Comparison of ENCODE assay signal across 1 cellular context in the genomic region with DNA sequence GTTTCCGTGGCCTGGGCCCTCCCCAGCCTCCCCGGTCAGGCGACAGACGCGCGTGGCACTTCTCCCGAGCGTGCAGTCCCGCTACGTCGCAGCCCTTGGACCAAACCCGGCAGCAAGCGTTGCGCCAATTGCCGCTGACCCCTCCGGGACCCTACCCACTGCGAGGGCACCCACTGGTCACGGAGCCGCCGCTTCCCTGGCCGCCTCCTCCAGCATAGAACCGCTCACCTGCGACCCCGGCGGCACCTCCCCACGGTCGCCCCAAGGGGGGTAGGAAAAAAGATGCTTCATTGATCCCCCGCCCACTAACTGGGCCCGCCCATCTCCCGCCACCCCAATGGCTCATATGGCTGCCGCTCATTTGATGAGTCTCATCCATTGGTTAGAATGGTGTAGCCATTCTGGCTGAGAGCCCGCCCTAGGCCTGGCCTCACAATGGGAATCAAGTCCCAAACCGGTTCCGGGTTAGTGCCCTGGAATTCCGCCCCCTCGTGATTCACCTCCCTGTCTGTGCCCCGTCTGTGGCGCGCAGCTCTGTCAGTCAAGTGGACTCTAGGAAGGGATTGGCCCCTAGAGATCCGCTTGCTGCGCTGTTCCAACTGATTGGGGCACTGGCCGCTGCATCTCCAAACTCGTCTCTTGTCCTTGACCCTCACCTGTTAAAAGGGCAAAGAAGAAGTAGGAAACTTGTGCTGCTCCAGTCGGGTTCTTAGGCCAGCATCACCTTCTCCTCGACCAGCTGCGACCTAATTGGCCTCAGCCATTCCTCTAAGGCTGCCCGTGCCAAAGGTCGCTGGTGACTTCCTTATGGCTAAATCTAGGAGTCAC.
A peak's percentile ranks its signal among the peaks of the same experiment; 100 is the strongest.
TF ChIP-seq lines count a peak whose summit lies in the region.

TSS of gene MSANTD4 (minus strand) at position 274 of the 828 bp plus-strand sequence. CDS start 11,323 bp downstream, outside the sequence.

TF ChIP-seq in K562, 482 proteins besides CTCF, POLR2A, EP300 and RAD21 (continued from another document and continues in another):
- TF ChIP-seq PBX2 (CRISPR knock-in tag; IDR thresholded peaks at IDR 0.05; ENCODE audit: low read depth) (peak; percentile 90), PBX2 (tag; conservative IDR thresholded peaks at IDR 0.05; ENCODE audit: low read depth) (peak; percentile 100), TAL1 (IDR thresholded peaks at IDR 0.05) (no peak), L3MBTL2 (IDR thresholded peaks at IDR 0.05) (0 out of 2 replicates have a peak, but pooled peaks have one; percentile 18), ZEB2 (IDR thresholded peaks at IDR 0.05) (peak; percentile 80), RBBP5 (IDR thresholded peaks at IDR 0.05; ENCODE audit: borderline replicate concordance, insufficient read depth, low read length, poor library complexity, severe bottlenecking) (peak; percentile 84), KDM5B (IDR thresholded peaks at IDR 0.05; ENCODE audit: insufficient replicate concordance, low read depth, low read length) (peak; percentile 65), CREBBP (IDR thresholded peaks at IDR 0.05; ENCODE audit: low read depth, low read length) (no peak), ZNF384 (IDR thresholded peaks at IDR 0.05; ENCODE audit: low read depth, low read length) (peak; percentile 75), PRDM10 (IDR thresholded peaks at IDR 0.05; ENCODE audit: partially characterized antibody) (peak; percentile 33), SP2 (IDR thresholded peaks at IDR 0.05; ENCODE audit: extremely low read depth, low read depth, low read length, poor library complexity, severe bottlenecking) (peak; percentile 79), ZBTB7A (IDR thresholded peaks at IDR 0.05; ENCODE audit: borderline replicate concordance, control insufficient read depth, low read depth, low read length) (peak; percentile 52; the same call in 1 of the 2 replicates), CXXC5 (CRISPR knock-in tag; IDR thresholded peaks at IDR 0.05) (peak; percentile 83), ARID1B (IDR thresholded peaks at IDR 0.05) (0 out of 2 replicates have a peak, but pooled peaks have one; percentile 11), USF1 (CRISPR knock-in tag; IDR thresholded peaks at IDR 0.05) (peak; percentile 66), ELF1 (tag; IDR thresholded peaks at IDR 0.05) (peak; percentile 84), NFYB (IDR thresholded peaks at IDR 0.05; ENCODE audit: extremely low read depth, insufficient read length) (peak; percentile 93), ZNF589 (CRISPR knock-in tag; IDR thresholded peaks at IDR 0.05; ENCODE audit: low read depth) (no peak), TEAD2 (tag; IDR thresholded peaks at IDR 0.05) (peak; percentile 83), MECOM (CRISPR knock-in tag; IDR thresholded peaks at IDR 0.05) (peak; percentile 30; the same call in 1 of the 2 replicates), BHLHE40 (IDR thresholded peaks at IDR 0.05; ENCODE audit: low read length) (peak; percentile 51), REST (CRISPR knock-in tag; IDR thresholded peaks at IDR 0.05; ENCODE audit: low read depth) (peak; percentile 38; the same call in 1 of the 2 replicates), SIN3B (IDR thresholded peaks at IDR 0.05; ENCODE audit: low read depth) (0 out of 2 replicates have a peak, but pooled peaks have one; percentile 42), ZNF699 (CRISPR knock-in tag; IDR thresholded peaks at IDR 0.05; ENCODE audit: insufficient replicate concordance) (no peak), ZNF445 (CRISPR knock-in tag; IDR thresholded peaks at IDR 0.05; ENCODE audit: low read depth) (no peak), CTBP1 (IDR thresholded peaks at IDR 0.05; ENCODE audit: borderline replicate concordance) (peak; percentile 92), ETV6 (IDR thresholded peaks at IDR 0.05; ENCODE audit: borderline replicate concordance in 1 of 2, low read depth in 2 of 2, low read length in 1 of 2) (no peak), ETV6 (CRISPR knock-in tag; IDR thresholded peaks at IDR 0.05; ENCODE audit: borderline replicate concordance) (0 out of 2 replicates have a peak, but pooled peaks have one; percentile 26), RB1 (IDR thresholded peaks at IDR 0.05; ENCODE audit: low read depth) (0 out of 2 replicates have a peak, but pooled peaks have one; percentile 49), ZFX (CRISPR knock-in tag; IDR thresholded peaks at IDR 0.05) (peak; percentile 71), HDAC2 (IDR thresholded peaks at IDR 0.05) (0 out of 2 replicates have a peak, but pooled peaks have one; percentile 16), ZNF24 (IDR thresholded peaks at IDR 0.05) (no peak), LCOR (CRISPR knock-in tag; IDR thresholded peaks at IDR 0.05) (0 out of 2 replicates have a peak, but pooled peaks have one; percentile 35), SP1 (CRISPR knock-in tag; IDR thresholded peaks at IDR 0.05) (peak; percentile 95)
- TF ChIP-seq, protein P1, sequence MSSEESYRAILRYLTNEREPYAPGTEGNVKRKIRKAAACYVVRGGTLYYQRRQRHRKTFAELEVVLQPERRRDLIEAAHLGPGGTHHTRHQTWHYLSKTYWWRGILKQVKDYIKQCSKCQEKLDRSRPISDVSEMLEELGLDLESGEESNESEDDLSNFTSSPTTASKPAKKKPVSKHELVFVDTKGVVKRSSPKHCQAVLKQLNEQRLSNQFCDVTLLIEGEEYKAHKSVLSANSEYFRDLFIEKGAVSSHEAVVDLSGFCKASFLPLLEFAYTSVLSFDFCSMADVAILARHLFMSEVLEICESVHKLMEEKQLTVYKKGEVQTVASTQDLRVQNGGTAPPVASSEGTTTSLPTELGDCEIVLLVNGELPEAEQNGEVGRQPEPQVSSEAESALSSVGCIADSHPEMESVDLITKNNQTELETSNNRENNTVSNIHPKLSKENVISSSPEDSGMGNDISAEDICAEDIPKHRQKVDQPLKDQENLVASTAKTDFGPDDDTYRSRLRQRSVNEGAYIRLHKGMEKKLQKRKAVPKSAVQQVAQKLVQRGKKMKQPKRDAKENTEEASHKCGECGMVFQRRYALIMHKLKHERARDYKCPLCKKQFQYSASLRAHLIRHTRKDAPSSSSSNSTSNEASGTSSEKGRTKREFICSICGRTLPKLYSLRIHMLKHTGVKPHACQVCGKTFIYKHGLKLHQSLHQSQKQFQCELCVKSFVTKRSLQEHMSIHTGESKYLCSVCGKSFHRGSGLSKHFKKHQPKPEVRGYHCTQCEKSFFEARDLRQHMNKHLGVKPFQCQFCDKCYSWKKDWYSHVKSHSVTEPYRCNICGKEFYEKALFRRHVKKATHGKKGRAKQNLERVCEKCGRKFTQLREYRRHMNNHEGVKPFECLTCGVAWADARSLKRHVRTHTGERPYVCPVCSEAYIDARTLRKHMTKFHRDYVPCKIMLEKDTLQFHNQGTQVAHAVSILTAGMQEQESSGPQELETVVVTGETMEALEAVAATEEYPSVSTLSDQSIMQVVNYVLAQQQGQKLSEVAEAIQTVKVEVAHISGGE (CRISPR knock-in tag; IDR thresholded peaks at IDR 0.05): peak in 1 of 3 experiments; percentile 48; a peak in 1 of 6 replicates
- TF ChIP-seq, protein P2, sequence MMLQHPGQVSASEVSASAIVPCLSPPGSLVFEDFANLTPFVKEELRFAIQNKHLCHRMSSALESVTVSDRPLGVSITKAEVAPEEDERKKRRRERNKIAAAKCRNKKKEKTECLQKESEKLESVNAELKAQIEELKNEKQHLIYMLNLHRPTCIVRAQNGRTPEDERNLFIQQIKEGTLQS (IDR thresholded peaks at IDR 0.05): peak; percentile 72
- TF ChIP-seq, protein P2 (CRISPR knock-in tag; conservative IDR thresholded peaks at IDR 0.05): no peak
- TF ChIP-seq, protein P3, sequence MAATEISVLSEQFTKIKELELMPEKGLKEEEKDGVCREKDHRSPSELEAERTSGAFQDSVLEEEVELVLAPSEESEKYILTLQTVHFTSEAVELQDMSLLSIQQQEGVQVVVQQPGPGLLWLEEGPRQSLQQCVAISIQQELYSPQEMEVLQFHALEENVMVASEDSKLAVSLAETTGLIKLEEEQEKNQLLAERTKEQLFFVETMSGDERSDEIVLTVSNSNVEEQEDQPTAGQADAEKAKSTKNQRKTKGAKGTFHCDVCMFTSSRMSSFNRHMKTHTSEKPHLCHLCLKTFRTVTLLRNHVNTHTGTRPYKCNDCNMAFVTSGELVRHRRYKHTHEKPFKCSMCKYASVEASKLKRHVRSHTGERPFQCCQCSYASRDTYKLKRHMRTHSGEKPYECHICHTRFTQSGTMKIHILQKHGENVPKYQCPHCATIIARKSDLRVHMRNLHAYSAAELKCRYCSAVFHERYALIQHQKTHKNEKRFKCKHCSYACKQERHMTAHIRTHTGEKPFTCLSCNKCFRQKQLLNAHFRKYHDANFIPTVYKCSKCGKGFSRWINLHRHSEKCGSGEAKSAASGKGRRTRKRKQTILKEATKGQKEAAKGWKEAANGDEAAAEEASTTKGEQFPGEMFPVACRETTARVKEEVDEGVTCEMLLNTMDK (IDR thresholded peaks at IDR 0.05; ENCODE audit: borderline replicate concordance, insufficient read depth, low read depth, low read length, poor library complexity, severe bottlenecking): no peak
- TF ChIP-seq, protein P4, sequence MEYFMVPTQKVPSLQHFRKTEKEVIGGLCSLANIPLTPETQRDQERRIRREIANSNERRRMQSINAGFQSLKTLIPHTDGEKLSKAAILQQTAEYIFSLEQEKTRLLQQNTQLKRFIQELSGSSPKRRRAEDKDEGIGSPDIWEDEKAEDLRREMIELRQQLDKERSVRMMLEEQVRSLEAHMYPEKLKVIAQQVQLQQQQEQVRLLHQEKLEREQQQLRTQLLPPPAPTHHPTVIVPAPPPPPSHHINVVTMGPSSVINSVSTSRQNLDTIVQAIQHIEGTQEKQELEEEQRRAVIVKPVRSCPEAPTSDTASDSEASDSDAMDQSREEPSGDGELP (CRISPR knock-in tag; IDR thresholded peaks at IDR 0.05; ENCODE audit: borderline replicate concordance): peak; percentile 71
